ENCODE assay signal across 1 cellular context in genomic region chr3:49151610-49152009, GRCh38.
TF ChIP-seq lines count a peak whose summit lies in the region.

No MANE protein-coding gene starts in this region.

TF ChIP-seq in WTC11, 78 proteins besides CTCF, POLR2A, EP300 and RAD21 (continued from another document):
- TF ChIP-seq AFF4 (CRISPR knock-in tag; IDR thresholded peaks at IDR 0.05; ENCODE audit: borderline replicate concordance) = no peak
- TF ChIP-seq TEAD4 (CRISPR knock-in tag; IDR thresholded peaks at IDR 0.05) = no peak
- no peak for TF ChIP-seq ATF6 (CRISPR knock-in tag; IDR thresholded peaks at IDR 0.05)
- no peak for TF ChIP-seq IRF2 (CRISPR knock-in tag; IDR thresholded peaks at IDR 0.05; ENCODE audit: borderline replicate concordance, low read depth)
- no peak for TF ChIP-seq SP1 (CRISPR knock-in tag; conservative IDR thresholded peaks at IDR 0.05)
- TF ChIP-seq ZNF232 (CRISPR knock-in tag; IDR thresholded peaks at IDR 0.05) = no peak
